1 cellular context compared by ENCODE assay signal in genomic region chr2:54573532-54573915, GRCh38.
TF ChIP-seq lines count a peak whose summit lies in the region.

No MANE protein-coding gene starts in this region.

TF ChIP-seq in HepG2, 621 proteins besides CTCF, POLR2A, EP300 and RAD21 (continued from another document):
- TF ChIP-seq REPIN1 (CRISPR knock-in tag; IDR thresholded peaks at IDR 0.05; ENCODE audit: borderline replicate concordance, low read depth), result 0 out of 2 replicates have a peak, but pooled peaks have one; percentile 27
